ENCODE assay signal across 9 cellular contexts in the genomic region with DNA sequence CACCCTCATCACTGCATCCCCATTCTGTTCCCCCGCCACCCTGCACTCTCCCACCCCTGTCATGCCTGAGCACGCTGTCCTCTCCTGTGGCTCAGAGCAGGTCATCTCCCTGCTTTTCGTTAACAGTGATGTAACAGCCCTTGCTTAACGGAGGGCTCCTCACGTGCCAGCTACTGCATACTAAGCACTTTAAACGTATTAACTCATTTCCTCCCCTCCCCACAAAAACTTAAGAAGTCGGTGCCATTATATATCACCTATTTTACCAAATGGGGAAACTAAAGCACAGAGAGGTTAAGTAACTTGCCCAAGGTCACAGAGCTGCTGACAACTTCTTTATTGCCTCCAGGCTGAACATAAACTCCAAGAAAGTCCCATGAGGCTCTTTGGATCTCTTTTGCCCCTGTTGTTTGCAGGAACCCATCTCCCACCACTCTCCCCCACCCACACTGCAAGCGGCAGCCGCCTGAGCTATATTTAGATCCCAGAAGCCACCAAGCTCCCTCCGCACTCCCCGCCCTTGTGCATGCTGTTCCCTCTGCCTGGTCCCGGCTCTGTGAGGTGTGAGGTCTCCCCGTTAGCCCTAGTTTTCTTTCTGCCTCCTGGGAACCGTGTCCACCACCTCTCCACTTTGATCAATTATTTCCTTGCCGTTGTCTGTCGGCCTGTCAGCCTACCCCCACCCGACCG. TPM values are rescaled to one million over a fixed set of nuclear protein-coding genes. Genes with fewer than 3 reads are reported as not detected.
DNase-seq lines count a peak whose midpoint lies in the region; ATAC-seq, FAIRE-seq and TF ChIP-seq lines count a peak whose summit lies in the region.
"Had no signal": no experiment of that assay in that cellular context is flagged by ENCODE, and none has a peak within 500 bp of the region (broad histone marks: within the 10 kb centered on the region; RNA-seq: fewer than 3 reads in every experiment).

No MANE protein-coding gene starts in this region.

- peaks cover 69% of the 10 kb centered on the region for H3K4me1 Mint-ChIP-seq in activated T-cell treated with anti-CD3 and anti-CD28 coated beads, Interleukin-2, amount 50 U/mL, for 24 hours (ENCODE audit: low read depth)

- H3K4me2 ChIP-seq in SK-N-SH (peak overlapping the region; percentile 100), endothelial cell of umbilical vein (ENCODE audit: insufficient read depth, low read length) (peak overlapping the region; percentile 63)

- H3K9me3 Mint-ChIP-seq in activated T-cell treated with anti-CD3 and anti-CD28 coated beads, Interleukin-2, amount 50 U/mL, for 24 hours, result no peaks in the 10 kb centered on the region

- H3K27me3 ChIP-seq in SK-N-SH (ENCODE audit: insufficient read depth), result no peaks in the 10 kb centered on the region
- H3K27me3 ChIP-seq in endothelial cell of umbilical vein (ENCODE audit: control insufficient read depth in 2 of 2, insufficient read depth in 2 of 2, low read length in 2 of 2), result no peaks in the 10 kb centered on the region
- H3K27me3 ChIP-seq in neutrophil, result no peaks in the 10 kb centered on the region
- H3K27me3 ChIP-seq: body of pancreas had no signal

- no peaks in the 10 kb centered on the region for H3K27me3 Mint-ChIP-seq in activated T-cell treated with anti-CD3 and anti-CD28 coated beads, Interleukin-2, amount 50 U/mL, for 24 hours

- H3K9me3 ChIP-seq in SK-N-SH (no peaks in the 10 kb centered on the region), endothelial cell of umbilical vein (replicated peaks; ENCODE audit: control insufficient read depth, insufficient read depth, low read length) (no peaks in the 10 kb centered on the region), neutrophil (no peaks in the 10 kb centered on the region)
- H3K9me3 ChIP-seq: body of pancreas had no signal

- no peaks in the 10 kb centered on the region for H3K9me1 ChIP-seq in endothelial cell of umbilical vein (replicated peaks; ENCODE audit: control insufficient read depth, extremely low read depth, insufficient read depth, low read length)

- 36% methylated on average over 18 of the region's 18 CpGs for WGBS in SK-N-SH (ENCODE audit: low lambda C conversion rate)

- H3K4me3 ChIP-seq in SK-N-SH (ENCODE audit: low read depth in 2 of 2, low read length in 1 of 2), result peak overlapping the region; percentile 85 to 97
- peak overlapping the region in 2 of 3 experiments; percentile 37 to 43 for H3K4me3 ChIP-seq in endothelial cell of umbilical vein (replicated peaks in 1 of 3; ENCODE audit: insufficient read depth in 1 of 3, low read depth in 1 of 3, low read length in 3 of 3)
- H3K4me3 ChIP-seq in neutrophil (ENCODE audit: low read depth in 1 of 2, low read length in 1 of 2), result peak overlapping the region; percentile 75 to 99
- H3K4me3 ChIP-seq: body of pancreas had no signal

- POLR2A ChIA-PET in SK-N-SH (lab: Yijun Ruan, JAX), result interaction anchor here (0.9 to 1.2 kb wide), 3 partner anchors 10 to 169 kb away, joined by 4 to 6 read pairs (median 4); partner anchors contain the start of gene FAM219B
- POLR2A ChIA-PET in endothelial cell of umbilical vein (lab: Charles Lee), result no interaction called here

- H3K4me3 Mint-ChIP-seq in activated T-cell treated with anti-CD3 and anti-CD28 coated beads, Interleukin-2, amount 50 U/mL, for 24 hours, result peak overlapping the region; percentile 88

- CTCF ChIA-PET in SK-N-SH (lab: Yijun Ruan, JAX) (interaction anchor here (0.9 to 24.3 kb wide), 38 partner anchors 9 to 407 kb away, joined by 3 to 1109 read pairs (median 5); partner anchors contain the start of genes CLK3, COX5A, SCAMP5 and ULK3), endothelial cell of umbilical vein (lab: Charles Lee) (interaction anchor here (0.6 to 8.3 kb wide), 17 partner anchors 11 to 248 kb away, joined by 3 to 98 read pairs (median 4); partner anchors contain the start of genes COX5A and RPP25)

- H3K9ac ChIP-seq in SK-N-SH (peak overlapping the region; percentile 61; the same call in 1 of the 2 replicates), endothelial cell of umbilical vein (replicated peaks; ENCODE audit: extremely low read depth, insufficient read depth, low read length) (no peak overlapping the region)

- H2AFZ ChIP-seq in SK-N-SH (ENCODE audit: low read depth) (peak overlapping the region; percentile 96), endothelial cell of umbilical vein (ENCODE audit: low read depth, low read length) (peak overlapping the region; percentile 14)

- intact Hi-C loops in endothelial cell of umbilical vein (cut with micrococcal nuclease), result loop anchor here (1.0 kb wide), 1 partner anchor 19 kb away; no protein-coding TSS in a partner anchor

- TF ChIP-seq CTCF in SK-N-SH (IDR thresholded peaks at IDR 0.05) (no peak), endothelial cell of umbilical vein (IDR thresholded peaks at IDR 0.05; ENCODE audit: extremely low read depth in 1 of 2, insufficient read depth in 1 of 2, low read depth in 1 of 2, low read length in 2 of 2) (no peak), neutrophil (IDR thresholded peaks at IDR 0.05) (no peak)

- H3K9me2 ChIP-seq in SK-N-SH, result no peaks in the 10 kb centered on the region

- DNase-seq in activated T-cell treated with anti-CD3 and anti-CD28 coated beads, Interleukin-2, amount 50 U/mL, for 24 hours, result peak; percentile 66
- DNase-seq in activated T-cell treated with anti-CD3 and anti-CD28 coated beads for 4 hours, result no peak
- DNase-seq in SK-N-SH, result no peak
- no peak for DNase-seq in endothelial cell of umbilical vein (ENCODE audit: low read depth, low spot score)
- no peak for DNase-seq in effector CD4-positive, alpha-beta T cell

- TF ChIP-seq RAD21 in SK-N-SH (IDR thresholded peaks at IDR 0.05; ENCODE audit: low read length), result no peak

- no peak for TF ChIP-seq POLR2A in endothelial cell of umbilical vein (IDR thresholded peaks at IDR 0.05; ENCODE audit: low read depth, low read length)

- H3K36me3 ChIP-seq in SK-N-SH (replicated peaks in 1 of 2; ENCODE audit: control insufficient read depth in 1 of 2, insufficient read depth in 2 of 2, low read length in 1 of 2), result peaks cover 0 to 6% of the 10 kb centered on the region in 2 experiments
- H3K36me3 ChIP-seq in endothelial cell of umbilical vein (ENCODE audit: control insufficient read depth in 2 of 2, extremely low read depth in 1 of 2, insufficient read depth in 2 of 2, low read length in 2 of 2), result peaks cover 0 to 3% of the 10 kb centered on the region in 2 experiments
- peaks cover 12% of the 10 kb centered on the region for H3K36me3 ChIP-seq in neutrophil

- H4K20me1 ChIP-seq in SK-N-SH (ENCODE audit: insufficient read depth), result peaks cover 33% of the 10 kb centered on the region
- peaks cover 2% of the 10 kb centered on the region for H4K20me1 ChIP-seq in endothelial cell of umbilical vein (replicated peaks; ENCODE audit: control insufficient read depth, extremely low read depth, insufficient read depth, low read length)

- dilution Hi-C loops in endothelial cell of umbilical vein (cut with MboI; ENCODE audit: extremely low pct_ligation_motif_present, low sequenced_read_pairs), result no loop called here

- no TSS peak for BruUV-seq in endothelial cell of umbilical vein (replicated peaks; lab: Mats Ljungman, UMichigan)

- peaks cover 3% of the 10 kb centered on the region for H3F3A ChIP-seq in SK-N-SH (replicated peaks; ENCODE audit: insufficient read depth)

- FAIRE-seq in endothelial cell of umbilical vein (lab: Jason Lieb, UNC), result peak; percentile 48

- peaks cover 44% of the 10 kb centered on the region for H3K36me3 Mint-ChIP-seq in activated T-cell treated with anti-CD3 and anti-CD28 coated beads, Interleukin-2, amount 50 U/mL, for 24 hours (ENCODE audit: low read depth)

- no peak for TF ChIP-seq EP300 in SK-N-SH (IDR thresholded peaks at IDR 0.05; ENCODE audit: borderline replicate concordance in 1 of 2, low read depth in 1 of 2, low read length in 1 of 2)

- H3K79me2 ChIP-seq in SK-N-SH (ENCODE audit: insufficient read depth), result peaks cover 38% of the 10 kb centered on the region
- H3K79me2 ChIP-seq in endothelial cell of umbilical vein (ENCODE audit: control insufficient read depth, insufficient read depth, low read length), result peaks cover 38% of the 10 kb centered on the region

- H3K27ac Mint-ChIP-seq in activated T-cell treated with anti-CD3 and anti-CD28 coated beads, Interleukin-2, amount 50 U/mL, for 24 hours, result peak overlapping the region; percentile 99

- H3K27ac ChIP-seq in SK-N-SH (ENCODE audit: low read depth in 2 of 2, low read length in 1 of 2) (no peak overlapping the region), endothelial cell of umbilical vein (ENCODE audit: insufficient read depth, low read depth, low read length) (no peak overlapping the region), neutrophil (peak overlapping the region; percentile 100)

- ATAC-seq in HG03039 (IDR thresholded peaks at IDR 0.05; ENCODE audit: unreplicated experiment), result no peak
- no peak for ATAC-seq in GM19452 (IDR thresholded peaks at IDR 0.05; ENCODE audit: unreplicated experiment)

- peaks cover 10 to 47% of the 10 kb centered on the region in 2 experiments; a peak in 2 of 4 replicates for H3K4me1 ChIP-seq in SK-N-SH (ENCODE audit: control insufficient read depth in 1 of 2, insufficient read depth in 2 of 2, low read depth in 1 of 2, low read length in 1 of 2)
- peaks cover 39% of the 10 kb centered on the region for H3K4me1 ChIP-seq in endothelial cell of umbilical vein (ENCODE audit: control insufficient read depth, extremely low read depth, insufficient read depth, low read length)
- H3K4me1 ChIP-seq in neutrophil (ENCODE audit: control insufficient read depth in 1 of 2, insufficient read depth in 1 of 2, low read depth in 1 of 2, low read length in 1 of 2), result peaks cover 81 to 92% of the 10 kb centered on the region in 2 experiments

RNA-seq across cellular contexts. Expression of gene CSK, which starts 0.8 kb away (rescaled TPM):
- 34.7 and 53.1 TPM in 2 replicates for polyA plus RNA-seq in SK-N-SH (2012; rRNA removed)
- polyA plus RNA-seq in SK-N-SH (2012; cell fraction: cytosol; rRNA removed), result 25.5 and 43.5 TPM in 2 replicates
- 94.6 and 111 TPM in 2 replicates for polyA plus RNA-seq in SK-N-SH (2012; cell fraction: nucleus; rRNA removed)
- total RNA-seq in endothelial cell of umbilical vein, result 89.1 and 104 TPM in 2 replicates
- polyA plus RNA-seq in endothelial cell of umbilical vein, result 41.2 and 42.1 TPM in 2 replicates
- polyA plus RNA-seq in endothelial cell of umbilical vein (2011; cell fraction: cytosol; rRNA removed), result 44.6 and 56.0 TPM in 2 replicates
- polyA plus RNA-seq in endothelial cell of umbilical vein (2011; cell fraction: nucleus; rRNA removed), result 95.9 and 99.5 TPM in 2 replicates
- 52.0 and 52.2 TPM in 2 replicates for polyA plus RNA-seq in endothelial cell of umbilical vein (2012)
- 41.5 and 54.3 TPM in 2 replicates for polyA minus RNA-seq in endothelial cell of umbilical vein
- polyA minus RNA-seq in endothelial cell of umbilical vein (2011; cell fraction: cytosol; rRNA and poly(A)+ RNA removed), result 37.0 TPM
- 26.4 and 36.6 TPM in 2 replicates for polyA minus RNA-seq in endothelial cell of umbilical vein (2011; cell fraction: nucleus; rRNA and poly(A)+ RNA removed)

RNA-seq across cellular contexts. Expression of gene LMAN1L, which starts 31.5 kb away (rescaled TPM):
- polyA plus RNA-seq in SK-N-SH (2012; rRNA removed), result 0.02 TPM in 1 of 2 replicates, not detected in the other
- polyA plus RNA-seq in SK-N-SH (2012; cell fraction: cytosol; rRNA removed), result not detected in 2 replicates
- polyA plus RNA-seq in SK-N-SH (2012; cell fraction: nucleus; rRNA removed), result 0.04 and 0.08 TPM in 2 replicates
- total RNA-seq in endothelial cell of umbilical vein, result not detected in 2 replicates
- not detected in 2 replicates for polyA plus RNA-seq in endothelial cell of umbilical vein
- polyA plus RNA-seq in endothelial cell of umbilical vein (2011; cell fraction: cytosol; rRNA removed), result not detected in 2 replicates
- 0.11 TPM in 1 of 2 replicates, not detected in the other for polyA plus RNA-seq in endothelial cell of umbilical vein (2011; cell fraction: nucleus; rRNA removed)
- not detected in 2 replicates for polyA plus RNA-seq in endothelial cell of umbilical vein (2012)
- not detected in 2 replicates for polyA minus RNA-seq in endothelial cell of umbilical vein
- polyA minus RNA-seq in endothelial cell of umbilical vein (2011; cell fraction: cytosol; rRNA and poly(A)+ RNA removed), result not detected
- 0.58 TPM in 1 of 2 replicates, not detected in the other for polyA minus RNA-seq in endothelial cell of umbilical vein (2011; cell fraction: nucleus; rRNA and poly(A)+ RNA removed)
- total RNA-seq: body of pancreas had no signal

RNA-seq across cellular contexts. Expression of gene CYP1A2, which starts 32.5 kb away (rescaled TPM):
- not detected in 2 replicates for polyA plus RNA-seq in SK-N-SH (2012; rRNA removed)
- not detected in 2 replicates for polyA plus RNA-seq in SK-N-SH (2012; cell fraction: cytosol; rRNA removed)
- polyA plus RNA-seq in SK-N-SH (2012; cell fraction: nucleus; rRNA removed), result not detected in 2 replicates
- not detected in 2 replicates for total RNA-seq in endothelial cell of umbilical vein
- polyA plus RNA-seq in endothelial cell of umbilical vein, result not detected in 2 replicates
- not detected in 2 replicates for polyA plus RNA-seq in endothelial cell of umbilical vein (2011; cell fraction: cytosol; rRNA removed)
- not detected in 2 replicates for polyA plus RNA-seq in endothelial cell of umbilical vein (2011; cell fraction: nucleus; rRNA removed)
- not detected in 2 replicates for polyA plus RNA-seq in endothelial cell of umbilical vein (2012)
- not detected in 2 replicates for polyA minus RNA-seq in endothelial cell of umbilical vein
- not detected for polyA minus RNA-seq in endothelial cell of umbilical vein (2011; cell fraction: cytosol; rRNA and poly(A)+ RNA removed)
- not detected in 2 replicates for polyA minus RNA-seq in endothelial cell of umbilical vein (2011; cell fraction: nucleus; rRNA and poly(A)+ RNA removed)
- total RNA-seq: body of pancreas had no signal

RNA-seq across cellular contexts. Expression of gene CPLX3, which starts 45.3 kb away (rescaled TPM):
- polyA plus RNA-seq in SK-N-SH (2012; rRNA removed) (not detected in 2 replicates), endothelial cell of umbilical vein (not detected in 2 replicates)
- not detected in 2 replicates for polyA plus RNA-seq in SK-N-SH (2012; cell fraction: cytosol; rRNA removed)
- polyA plus RNA-seq in SK-N-SH (2012; cell fraction: nucleus; rRNA removed), result 0.08 and 0.23 TPM in 2 replicates
- 0.16 TPM in 1 of 2 replicates, not detected in the other for total RNA-seq in endothelial cell of umbilical vein
- polyA plus RNA-seq in endothelial cell of umbilical vein (2011; cell fraction: cytosol; rRNA removed), result not detected in 2 replicates
- 0.10 TPM in 1 of 2 replicates, not detected in the other for polyA plus RNA-seq in endothelial cell of umbilical vein (2011; cell fraction: nucleus; rRNA removed)
- not detected in 2 replicates for polyA plus RNA-seq in endothelial cell of umbilical vein (2012)
- polyA minus RNA-seq in endothelial cell of umbilical vein, result not detected in 2 replicates
- polyA minus RNA-seq in endothelial cell of umbilical vein (2011; cell fraction: cytosol; rRNA and poly(A)+ RNA removed), result not detected
- not detected in 2 replicates for polyA minus RNA-seq in endothelial cell of umbilical vein (2011; cell fraction: nucleus; rRNA and poly(A)+ RNA removed)
- total RNA-seq: body of pancreas had no signal

RNA-seq across cellular contexts. Expression of gene CYP1A1, which starts 55.8 kb away (rescaled TPM):
- polyA plus RNA-seq in SK-N-SH (2012; rRNA removed), result 0.07 and 0.15 TPM in 2 replicates
- polyA plus RNA-seq in SK-N-SH (2012; cell fraction: cytosol; rRNA removed), result 0.08 and 0.14 TPM in 2 replicates
- 0.16 and 0.23 TPM in 2 replicates for polyA plus RNA-seq in SK-N-SH (2012; cell fraction: nucleus; rRNA removed)
- 5.8 and 7.6 TPM in 2 replicates for total RNA-seq in endothelial cell of umbilical vein
- 12.8 and 13.1 TPM in 2 replicates for polyA plus RNA-seq in endothelial cell of umbilical vein
- polyA plus RNA-seq in endothelial cell of umbilical vein (2011; cell fraction: cytosol; rRNA removed), result 6.8 and 11.5 TPM in 2 replicates
- 4.7 and 8.1 TPM in 2 replicates for polyA plus RNA-seq in endothelial cell of umbilical vein (2011; cell fraction: nucleus; rRNA removed)
- polyA plus RNA-seq in endothelial cell of umbilical vein (2012), result 1.6 and 3.4 TPM in 2 replicates
- polyA minus RNA-seq in endothelial cell of umbilical vein, result 13.4 and 14.0 TPM in 2 replicates
- 1.5 TPM for polyA minus RNA-seq in endothelial cell of umbilical vein (2011; cell fraction: cytosol; rRNA and poly(A)+ RNA removed)
- polyA minus RNA-seq in endothelial cell of umbilical vein (2011; cell fraction: nucleus; rRNA and poly(A)+ RNA removed), result 2.7 and 4.4 TPM in 2 replicates

Comparison
In these comparisons a context has a peak if more than half of its experiments do, and no peak if none do; other contexts are left out.
1. H3K4me3 ChIP-seq: peak in every context shown above with its lines; median percentile 91 in SK-N-SH; 87 in neutrophil; 40 in endothelial cell of umbilical vein.